ENCODE assay signal across 9 cellular contexts in the genomic region with DNA sequence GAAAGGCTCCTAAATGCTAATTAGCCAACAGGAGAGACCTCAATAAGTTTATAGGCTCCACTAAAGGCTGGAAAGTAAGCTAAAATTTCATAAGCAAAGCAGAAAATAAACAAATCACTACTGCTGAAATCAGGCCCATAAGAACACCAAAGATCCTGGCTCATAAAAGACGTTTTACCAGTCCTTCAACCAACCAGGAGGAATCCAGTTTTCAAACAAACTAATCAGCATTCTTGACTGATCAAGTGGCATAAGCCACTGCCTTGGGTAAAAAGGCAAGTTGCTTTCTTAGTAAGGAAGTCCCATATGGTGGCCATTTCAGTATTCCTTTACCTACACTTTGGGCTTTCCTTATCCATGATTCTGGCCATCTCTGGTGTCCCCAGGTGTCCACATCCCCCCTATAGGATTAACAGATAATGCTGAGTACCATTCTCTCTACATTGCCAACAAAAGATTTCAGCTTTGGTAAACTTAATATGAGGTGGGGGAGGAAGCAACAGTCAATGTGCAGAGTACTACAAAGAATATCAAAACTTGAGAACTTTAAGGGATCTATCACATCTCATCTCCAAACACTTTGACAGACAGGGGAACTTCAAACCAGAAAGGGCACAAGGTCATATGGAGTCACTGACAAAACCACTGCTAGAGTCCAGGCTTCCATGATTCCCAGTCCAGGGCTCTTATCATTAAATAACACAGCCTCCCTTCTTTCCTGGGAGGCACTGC. TPM values are rescaled to one million over a fixed set of nuclear protein-coding genes. Genes with fewer than 3 reads are reported as not detected.
DNase-seq lines count a peak whose midpoint lies in the region; ATAC-seq and TF ChIP-seq lines count a peak whose summit lies in the region.
"Had no signal": no experiment of that assay in that cellular context is flagged by ENCODE, and none has a peak within 500 bp of the region (broad histone marks: within the 10 kb centered on the region; RNA-seq: fewer than 3 reads in every experiment).

No MANE protein-coding gene starts in this region.

- peaks cover 6 to 17% of the 10 kb centered on the region in 2 donors for H3K4me1 ChIP-seq in ascending aorta
- peaks cover 34 to 38% of the 10 kb centered on the region in 2 donors for H3K4me1 ChIP-seq in thyroid gland
- peaks cover 21% of the 10 kb centered on the region for H3K4me1 ChIP-seq in testis

- DNase-seq in activated T-cell treated with anti-CD3 and anti-CD28 coated beads, Interleukin-2, amount 50 U/mL, for 4 hours, result no peak
- DNase-seq in activated T-cell treated with anti-CD3 and anti-CD28 coated beads, Interleukin-2, amount 50 U/mL, for 48 hours, result no peak
- no peak for DNase-seq in ascending aorta (ENCODE audit: low spot score in 2 of 2)
- DNase-seq in lower leg skin (ENCODE audit: low spot score in 2 of 2), result no peak
- peak in 1 of 2 donors; percentile 15 for DNase-seq in thyroid gland
- no peak for DNase-seq in NCI-H345 (lab: John Stamatoyannopoulos, UW)
- DNase-seq in testis, result no peak
- DNase-seq: retina had no signal

- no peak for ATAC-seq in activated T-cell treated with anti-CD3 and anti-CD28 coated beads, Interleukin-2, amount 50 U/mL, for 4 hours
- ATAC-seq in HG02610 (IDR thresholded peaks at IDR 0.05; ENCODE audit: unreplicated experiment), result no peak

- H3K9me3 ChIP-seq in ascending aorta (no peaks in the 10 kb centered on the region), thyroid gland (no peaks in the 10 kb centered on the region), testis (no peaks in the 10 kb centered on the region)

- H3K4me3 Mint-ChIP-seq in activated T-cell treated with anti-CD3 and anti-CD28 coated beads, Interleukin-2, amount 50 U/mL, for 4 hours, result peak overlapping the region; percentile 75

- no peaks in the 10 kb centered on the region for H3K27me3 Mint-ChIP-seq in activated T-cell treated with anti-CD3 and anti-CD28 coated beads, Interleukin-2, amount 50 U/mL, for 4 hours (ENCODE audit: low read depth)

- 19 to 31% methylated on average over 1 of the region's 1 CpG for WGBS in lower leg skin, 2 donors
- WGBS in thyroid gland, 2 donors, result 4 to 19% methylated on average over 1 of the region's 1 CpG
- 21 to 50% methylated on average over 1 of the region's 1 CpG for WGBS in testis, 2 donors

- intact Hi-C loops in ascending aorta (cut with DNase I) (loop anchor here (5.0 kb wide), 4 partner anchors 39 to 391 kb away; a partner anchor contains a TSS), lower leg skin (cut with DNase I; ENCODE audit: low total_unique reads) (no loop called here), thyroid gland (cut with DNase I) (loop anchor here (10.0 kb wide), 2 partner anchors 64 to 66 kb away; a partner anchor contains a TSS), testis (cut with DNase I; ENCODE audit: low total_unique reads) (no loop called here)

- H3K27ac ChIP-seq in ascending aorta (peak overlapping the region; percentile 86 to 87), thyroid gland (peak overlapping the region; percentile 60 to 86 (median 75)), testis (peak overlapping the region in 1 of 2 donors; percentile 35)

- H3K4me3 ChIP-seq in ascending aorta (peak overlapping the region; percentile 56 to 69), lower leg skin (ENCODE audit: low read depth, poor library complexity, severe bottlenecking) (peak overlapping the region; percentile 82), thyroid gland (replicated peaks in 1 of 3) (peak overlapping the region in 2 of 3 donors; percentile 79 to 85), testis (peak overlapping the region in 1 of 2 donors; percentile 93)

- TF ChIP-seq POLR2A in lower leg skin (IDR thresholded peaks at IDR 0.05) (no peak), thyroid gland (IDR thresholded peaks at IDR 0.05) (peak in 1 of 2 donors; percentile 34), testis (IDR thresholded peaks at IDR 0.05) (no peak)

- TF ChIP-seq CTCF in ascending aorta (IDR thresholded peaks at IDR 0.05), result no peak
- no peak for TF ChIP-seq CTCF in lower leg skin (IDR thresholded peaks at IDR 0.05)
- no peak for TF ChIP-seq CTCF in thyroid gland (IDR thresholded peaks at IDR 0.05)
- no peak for TF ChIP-seq CTCF in testis (IDR thresholded peaks at IDR 0.05)

- peaks cover 4% of the 10 kb centered on the region for H3K36me3 Mint-ChIP-seq in activated T-cell treated with anti-CD3 and anti-CD28 coated beads, Interleukin-2, amount 50 U/mL, for 4 hours (ENCODE audit: insufficient read depth)

- no peaks in the 10 kb centered on the region for H3K27me3 ChIP-seq in ascending aorta
- H3K27me3 ChIP-seq in thyroid gland, result no peaks in the 10 kb centered on the region
- no peaks in the 10 kb centered on the region for H3K27me3 ChIP-seq in testis

- no peaks in the 10 kb centered on the region for H3K36me3 ChIP-seq in ascending aorta
- H3K36me3 ChIP-seq in thyroid gland, result no peaks in the 10 kb centered on the region
- no peaks in the 10 kb centered on the region for H3K36me3 ChIP-seq in testis (ENCODE audit: low read depth, missing control alignments)

- H3K9me3 Mint-ChIP-seq in activated T-cell treated with anti-CD3 and anti-CD28 coated beads, Interleukin-2, amount 50 U/mL, for 4 hours, result no peaks in the 10 kb centered on the region

- peaks cover 52% of the 10 kb centered on the region for H3K4me1 Mint-ChIP-seq in activated T-cell treated with anti-CD3 and anti-CD28 coated beads, Interleukin-2, amount 50 U/mL, for 4 hours (ENCODE audit: low read depth)

RNA-seq across cellular contexts. Expression of a gene that starts 1.3 kb away (rescaled TPM):
- total RNA-seq in activated T-cell treated with anti-CD3 and anti-CD28 coated beads, Interleukin-2, amount 50 U/mL, for 4 hours, result 1 to 10 TPM; 5.5 to 6.6 (median 5.5) TPM
- total RNA-seq in ascending aorta (39.0 TPM), lower leg skin (100 to 1,000 TPM; 119 to 555 (median 155) TPM), thyroid gland (100 to 1,000 TPM; 138 to 881 (median 257) TPM), testis (100 to 1,000 TPM; 218 to 221 TPM)
- polyA plus RNA-seq in testis (ENCODE audit: insufficient read depth, low read depth, low replicate concordance), result 92.4 TPM

RNA-seq across cellular contexts. Expression of a gene that starts 1.8 kb away (rescaled TPM):
- total RNA-seq in activated T-cell treated with anti-CD3 and anti-CD28 coated beads, Interleukin-2, amount 50 U/mL, for 4 hours, result 1 to 10 TPM in 1 of 3 donors, under 1 TPM in 2; 0.49 to 1.3 (median 0.55) TPM
- total RNA-seq in ascending aorta (7.2 TPM), lower leg skin (1 to 10 TPM in 3 of 4 donors, under 1 TPM in 1; 0.93 to 6.4 (median 4.0) TPM), thyroid gland (10 to 100 TPM; 18.5 to 28.7 (median 23.4) TPM), testis (10 to 100 TPM; 21.6 to 22.1 TPM)
- 57.4 TPM for polyA plus RNA-seq in testis (ENCODE audit: insufficient read depth, low read depth, low replicate concordance)

Comparison
In these comparisons a context has a peak if more than half of its experiments do, and no peak if none do; other contexts are left out.
1. intact Hi-C loops: an anchor here in ascending aorta (5.0 kb wide) and thyroid gland (10.0 kb wide); none called in lower leg skin and testis.